Comparison of ENCODE assay signal across 21 cellular contexts in genomic region chr17:56231693-56232092, GRCh38.
DNase-seq lines count a peak whose midpoint lies in the region; ATAC-seq and TF ChIP-seq lines count a peak whose summit lies in the region.
"Had no signal": no experiment of that assay in that cellular context is flagged by ENCODE, and none has a peak within 500 bp of the region (broad histone marks: within the 10 kb centered on the region; RNA-seq: fewer than 3 reads in every experiment).

No MANE protein-coding gene starts in this region.

- H3K36me3 ChIP-seq in esophagus squamous epithelium, result no peaks in the 10 kb centered on the region

- no peak for TF ChIP-seq POLR2A in esophagus squamous epithelium (IDR thresholded peaks at IDR 0.05)

- no peak overlapping the region for H3K4me3 ChIP-seq in GM12864 (ENCODE audit: low read depth, low read length)
- H3K4me3 ChIP-seq in esophagus squamous epithelium, result no peak overlapping the region
- H3K4me3 ChIP-seq: skin epidermis had no signal

- DNase-seq in GM12864 (ENCODE audit: low read depth) (no peak), M059J (ENCODE audit: low read depth) (peak; percentile 23), NOMO-1 treated with DMSO at 0.1 percent for 48 hours (lab: John Stamatoyannopoulos, UW; ENCODE audit: unreplicated experiment) (no peak), T-helper 2 cell (no peak), esophagus squamous epithelium (lab: John Stamatoyannopoulos, UW) (no peak)
- DNase-seq: activated CD4-positive, alpha-beta T cell treated with anti-CD3 and anti-CD28 coated beads, Interleukin-2, amount 10 ng/mL, durations not matched to agents 24 days and 14 days; activated CD8-positive, alpha-beta memory T cell treated with anti-CD3 and anti-CD28 coated beads, Interleukin-2, amount 10 ng/mL, durations not matched to agents 7 days and 5 days; DMS 273 treated with DMSO at 0.1 percent for 48 hours; effector memory CD4-positive, alpha-beta T cell; GDM1; glutamatergic neuron; mesenchymal stem cell; NCI-H1105 treated with DMSO at 0.1 percent for 48 hours; NCI-H526; stimulated activated CD4-positive, alpha-beta T cell treated with anti-CD3 and anti-CD28 coated beads, Interleukin-2, amount 100 ng/mL, for 24 hours; stimulated activated naive B cell treated with anti-CD40 and anti-IgM and Interleukin-4, amounts not matched to agents 10 μg/mL and 1 μg/mL and 100 μg/mL, for 72 hours had no signal

- H3K9me3 ChIP-seq in esophagus squamous epithelium, result no peaks in the 10 kb centered on the region

- peak overlapping the region; percentile 2 for H3K27ac ChIP-seq in cingulate gyrus (ENCODE audit: low read depth, low read length)
- H3K27ac ChIP-seq in esophagus squamous epithelium, result no peak overlapping the region
- H3K27ac ChIP-seq: KMS-11, skin epidermis had no signal

- no peaks in the 10 kb centered on the region for H3K27me3 ChIP-seq in esophagus squamous epithelium

- ATAC-seq in HG03108 (IDR thresholded peaks at IDR 0.05; ENCODE audit: unreplicated experiment), result no peak
- ATAC-seq: activated CD8-positive, alpha-beta memory T cell treated with anti-CD3 and anti-CD28 coated beads, Interleukin-2, amount 10 ng/mL, durations not matched to agents 7 days and 5 days; activated T-helper 17 cell treated with anti-CD3 and anti-CD28 coated beads, Interleukin-2, amount 50 U/mL, for 72 hours; stimulated activated naive B cell treated with anti-CD40 and anti-IgM and Interleukin-4, amounts not matched to agents 10 μg/mL and 1 μg/mL and 100 μg/mL, for 72 hours had no signal

- TF ChIP-seq CTCF in GM12864 (IDR thresholded peaks at IDR 0.05; ENCODE audit: low read depth, low read length, missing control alignments) (peak; percentile 16), esophagus squamous epithelium (IDR thresholded peaks at IDR 0.05) (no peak)

- H3K4me1 ChIP-seq in esophagus squamous epithelium, result no peaks in the 10 kb centered on the region

- intact Hi-C loops in esophagus squamous epithelium (cut with DNase I), result no loop called here

- WGBS in esophagus squamous epithelium, 2 donors, result 76 to 81% methylated on average over 5 of the region's 5 CpGs
